ENCODE assay signal across 11 cellular contexts in genomic region chr20:43515628-43516027, GRCh38. TPM values are rescaled to one million over a fixed set of nuclear protein-coding genes. Genes with fewer than 3 reads are reported as not detected.
DNase-seq lines count a peak whose midpoint lies in the region; ATAC-seq, FAIRE-seq and TF ChIP-seq lines count a peak whose summit lies in the region.
"Had no signal": no experiment of that assay in that cellular context is flagged by ENCODE, and none has a peak within 500 bp of the region (broad histone marks: within the 10 kb centered on the region; RNA-seq: fewer than 3 reads in every experiment).

No MANE protein-coding gene starts in this region.

- H3K27me3 Mint-ChIP-seq in activated CD8-positive, alpha-beta T cell treated with anti-CD3 and anti-CD28 coated beads for 36 hours, result no peaks in the 10 kb centered on the region
- H3K27me3 Mint-ChIP-seq in immature natural killer cell (ENCODE audit: low read depth in 3 of 3), result peaks cover 5 to 11% (median 9%) of the 10 kb centered on the region in 3 donors

- no peak overlapping the region for H3K27ac Mint-ChIP-seq in activated CD8-positive, alpha-beta T cell treated with anti-CD3 and anti-CD28 coated beads for 36 hours
- no peak overlapping the region for H3K27ac Mint-ChIP-seq in immature natural killer cell

- no peaks in the 10 kb centered on the region for H3K79me2 ChIP-seq in HCT116 (ENCODE audit: insufficient read depth, low read length)

- H3K9me3 ChIP-seq in A673 (ENCODE audit: low read depth, low read length, poor library complexity, severe bottlenecking) (no peaks in the 10 kb centered on the region), HCT116 (ENCODE audit: control insufficient read depth in 1 of 2, insufficient read depth in 1 of 2, low read depth in 1 of 2, low read length in 2 of 2) (no peaks in the 10 kb centered on the region), heart right ventricle (peaks cover 0 to 13% (median 0%) of the 10 kb centered on the region in 11 donors)

- peaks cover 9% of the 10 kb centered on the region for H3K4me1 Mint-ChIP-seq in activated CD8-positive, alpha-beta T cell treated with anti-CD3 and anti-CD28 coated beads for 36 hours (ENCODE audit: low read depth)
- H3K4me1 Mint-ChIP-seq in immature natural killer cell, result peaks cover 20 to 21% of the 10 kb centered on the region in 2 donors

- H3K27me3 ChIP-seq in A673 (replicated peaks; ENCODE audit: insufficient read depth, low read depth, low read length, poor library complexity) (no peaks in the 10 kb centered on the region), HCT116 (ENCODE audit: insufficient read depth, low read length) (no peaks in the 10 kb centered on the region), heart right ventricle (no peaks in the 10 kb centered on the region)

- H3K4me3 ChIP-seq in A673 (ENCODE audit: low read depth, low read length, poor library complexity, severe bottlenecking) (peak overlapping the region; percentile 63), HCT116 (replicated peaks in 1 of 2; ENCODE audit: low read depth in 1 of 2, low read length in 2 of 2) (peak overlapping the region in 1 of 2 experiments; percentile 57; a peak in 3 of 4 replicates), heart right ventricle (peak overlapping the region in 1 of 10 donors; percentile 63)

- TF ChIP-seq CTCF in A673 (conservative IDR thresholded peaks at IDR 0.05; ENCODE audit: low read depth, low read length) (no peak), HCT116 (IDR thresholded peaks at IDR 0.05 in 2 of 3, conservative IDR thresholded peaks at IDR 0.05 in 1 of 3; ENCODE audit: borderline replicate concordance in 1 of 3, insufficient read depth in 1 of 3, low read depth in 2 of 3, low read length in 2 of 3) (no peak), heart right ventricle (IDR thresholded peaks at IDR 0.05) (no peak)
- no peak for TF ChIP-seq CTCF in activated CD8-positive, alpha-beta T cell treated with anti-CD3 and anti-CD28 coated beads for 36 hours (IDR thresholded peaks at IDR 0.05)

- no peak overlapping the region for H3K27ac ChIP-seq in A673 (ENCODE audit: low read depth, low read length, poor library complexity, severe bottlenecking)
- peak overlapping the region; percentile 13; the same call in 1 of the 2 replicates for H3K27ac ChIP-seq in HCT116 (ENCODE audit: low read depth, low read length)
- H3K27ac ChIP-seq in heart right ventricle, result peak overlapping the region in 1 of 10 donors; percentile 3

- no peak overlapping the region for H3K9ac ChIP-seq in HCT116 (ENCODE audit: low read length)

- CTCF ChIA-PET in A673 (lab: Charles Lee) (no interaction called here), HCT116 (lab: Charles Lee) (no interaction called here)
- CTCF ChIA-PET in activated CD8-positive, alpha-beta T cell treated with anti-CD3 and anti-CD28 coated beads for 36 hours (lab: Charles Lee), result interaction anchor here (1.2 to 2.8 kb wide), 4 partner anchors 9 to 66 kb away, joined by 3 to 10 read pairs (median 5); no protein-coding TSS in a partner anchor

- 72 to 73% methylated on average over 2 of the region's 2 CpGs for WGBS in heart right ventricle, 2 donors

- H3K9me3 Mint-ChIP-seq in activated CD8-positive, alpha-beta T cell treated with anti-CD3 and anti-CD28 coated beads for 36 hours, result no peaks in the 10 kb centered on the region
- H3K9me3 Mint-ChIP-seq in immature natural killer cell, result no peaks in the 10 kb centered on the region

- intact Hi-C loops in A673 (cut with micrococcal nuclease; ENCODE audit: unreplicated experiment), result no loop called here
- intact Hi-C loops in HCT116 (cut with micrococcal nuclease), result loop anchor here (2.0 kb wide), 2 partner anchors 59 to 75 kb away; partner anchors contain the start of genes IFT52 and SRSF6
- intact Hi-C loops in activated CD8-positive, alpha-beta T cell treated with anti-CD3 and anti-CD28 coated beads for 36 hours (cut with micrococcal nuclease), result no loop called here
- intact Hi-C loops in heart right ventricle (cut with DNase I), result loop anchor here in 1 of 10 donors (10.0 kb wide), 1 partner anchor 61 kb away; the partner anchor contains the start of gene SRSF6

- peak overlapping the region; percentile 74; the same call in 1 of the 2 replicates for H3K4me2 ChIP-seq in HCT116 (ENCODE audit: low read length)

- POLR2A ChIA-PET in A673 (lab: Charles Lee; ENCODE audit: low non-redundant PET), result no interaction called here
- POLR2A ChIA-PET in HCT116 (lab: Charles Lee), result interaction anchor here (2.9 kb wide), 1 partner anchor 58 kb away, joined by 22 read pairs; the partner anchor contains the start of gene SRSF6
- POLR2A ChIA-PET in activated CD8-positive, alpha-beta T cell treated with anti-CD3 and anti-CD28 coated beads for 36 hours (lab: Charles Lee), result interaction anchor here (1.4 to 3.3 kb wide), 3 partner anchors 50 to 63 kb away, joined by 3 to 25 read pairs (median 6); partner anchors contain the start of gene SRSF6

- BruUV-seq in A673 (replicated peaks; lab: Mats Ljungman, UMichigan), result no TSS peak
- no TSS peak for BruUV-seq in HCT116 (replicated peaks; lab: Mats Ljungman, UMichigan)

- H2AFZ ChIP-seq in HCT116 (ENCODE audit: low read depth, low read length, poor library complexity, severe bottlenecking), result no peak overlapping the region

- H4K20me1 ChIP-seq in HCT116 (ENCODE audit: insufficient read depth), result no peaks in the 10 kb centered on the region

- ATAC-seq in HCT116 (no peak), heart right ventricle (no peak)
- ATAC-seq in activated CD8-positive, alpha-beta T cell treated with anti-CD3 and anti-CD28 coated beads for 36 hours, result no peak

- TF ChIP-seq RAD21 in HCT116 (IDR thresholded peaks at IDR 0.05; ENCODE audit: low read depth), result no peak

- TF ChIP-seq POLR2A in HCT116 (IDR thresholded peaks at IDR 0.05; ENCODE audit: borderline replicate concordance, extremely low read depth, insufficient read depth, insufficient read length) (no peak), H54 (IDR thresholded peaks at IDR 0.05; ENCODE audit: low read depth, low read length) (no peak)

- DNase-seq in A673 (ENCODE audit: low spot score) (no peak), HCT116 (ENCODE audit: low read depth, low spot score) (no peak), immature natural killer cell (no peak), EL (no peak), UCSD-AML1 (lab: John Stamatoyannopoulos, UW; ENCODE audit: unreplicated experiment) (no peak), heart right ventricle (no peak), H54 (ENCODE audit: insufficient read length, low spot score) (no peak)
- no peak for DNase-seq in activated CD8-positive, alpha-beta T cell treated with anti-CD3 and anti-CD28 coated beads for 36 hours
- DNase-seq: activated CD4-positive, alpha-beta T cell treated with anti-CD3 and anti-CD28 coated beads for 4 hours; COR-L47 had no signal

- H3K9me2 ChIP-seq in HCT116 (ENCODE audit: insufficient read depth), result no peaks in the 10 kb centered on the region

- no peaks in the 10 kb centered on the region for H3K4me1 ChIP-seq in A673 (ENCODE audit: insufficient read depth, low read length, poor library complexity, severe bottlenecking)
- peaks cover 3 to 8% of the 10 kb centered on the region in 2 experiments; a peak in 2 of 4 replicates for H3K4me1 ChIP-seq in HCT116 (ENCODE audit: control insufficient read depth in 1 of 2, insufficient read depth in 2 of 2, low read length in 2 of 2)
- peaks cover 0 to 17% (median 8%) of the 10 kb centered on the region in 9 donors for H3K4me1 ChIP-seq in heart right ventricle

- no peaks in the 10 kb centered on the region for H3K36me3 ChIP-seq in A673 (ENCODE audit: insufficient read depth, low read length, poor library complexity, severe bottlenecking)
- no peaks in the 10 kb centered on the region for H3K36me3 ChIP-seq in HCT116 (ENCODE audit: control insufficient read depth in 1 of 2, insufficient read depth in 2 of 2, low read length in 2 of 2)
- no peaks in the 10 kb centered on the region for H3K36me3 ChIP-seq in heart right ventricle

- RAD21 ChIA-PET in HCT116 (lab: Charles Lee; ENCODE audit: low non-redundant PET in 1 of 2, low total read pairs in 2 of 2, uncharacterized antibody in 2 of 2, unreplicated experiment in 2 of 2), result no interaction called here

- H3K4me3 Mint-ChIP-seq in activated CD8-positive, alpha-beta T cell treated with anti-CD3 and anti-CD28 coated beads for 36 hours, result peak overlapping the region; percentile 91
- peak overlapping the region in 4 of 5 donors; percentile 29 to 96 (median 76) for H3K4me3 Mint-ChIP-seq in immature natural killer cell

- peaks cover 5% of the 10 kb centered on the region for H3K36me3 Mint-ChIP-seq in activated CD8-positive, alpha-beta T cell treated with anti-CD3 and anti-CD28 coated beads for 36 hours (ENCODE audit: low read depth)
- H3K36me3 Mint-ChIP-seq in immature natural killer cell, result no peaks in the 10 kb centered on the region

- no peak for FAIRE-seq in H54 (lab: Jason Lieb, UNC)

TF ChIP-seq in HCT116, 20 proteins besides CTCF, POLR2A, EP300 and RAD21 (continues in another document):
- TF ChIP-seq YY1 (IDR thresholded peaks at IDR 0.05; ENCODE audit: extremely low read depth, insufficient replicate concordance, low read depth, low read length) (no peak), CEBPB (IDR thresholded peaks at IDR 0.05; ENCODE audit: low read depth) (no peak), TCF7L2 (IDR thresholded peaks at IDR 0.05; ENCODE audit: borderline replicate concordance, extremely low read depth, insufficient read depth, insufficient read length) (no peak), ELF1 (IDR thresholded peaks at IDR 0.05; ENCODE audit: borderline replicate concordance, low read depth) (no peak)

RNA-seq across cellular contexts. Expression of gene L3MBTL1, which starts 8.1 kb away (rescaled TPM):
- 8.1 and 9.6 TPM in 2 replicates for total RNA-seq in A673 (2021)
- 21.6 TPM for total RNA-seq in HCT116 (2021; ENCODE audit: unreplicated experiment)
- polyA plus RNA-seq in HCT116 (2012), result 5.6 and 7.1 TPM in 2 replicates
- total RNA-seq in activated CD8-positive, alpha-beta T cell treated with anti-CD3 and anti-CD28 coated beads for 36 hours, result 1 to 10 TPM; 7.0 to 7.3 TPM
- 1 to 10 TPM in 1 of 3 donors, under 1 TPM in 1, not detected in 1; 0.91 to 1.8 TPM for polyA plus RNA-seq in immature natural killer cell
- total RNA-seq in heart right ventricle, result 1 to 10 TPM; 3.3 to 6.3 (median 4.9) TPM
- 1 to 10 TPM; 1.2 to 9.0 TPM for polyA plus RNA-seq in heart right ventricle

RNA-seq across cellular contexts. Expression of gene SGK2, which starts 43.2 kb away (rescaled TPM):
- total RNA-seq in A673 (2021) (0.13 and 1.1 TPM in 2 replicates), HCT116 (2021; ENCODE audit: unreplicated experiment) (2.3 TPM), heart right ventricle (1 to 10 TPM in 2 of 10 donors, under 1 TPM in 5, not detected in 3; 0.09 to 3.1 (median 0.29) TPM)
- polyA plus RNA-seq in HCT116 (2012), result 2.2 TPM in 2 replicates
- total RNA-seq in activated CD8-positive, alpha-beta T cell treated with anti-CD3 and anti-CD28 coated beads for 36 hours, result under 1 TPM; 0.16 to 0.50 TPM
- polyA plus RNA-seq in immature natural killer cell (not detected), heart right ventricle (1 to 10 TPM in 1 of 2 donors, under 1 TPM in 1; 0.45 to 1.4 TPM)
- total RNA-seq: LHCN-M2 had no signal

RNA-seq across cellular contexts. Expression of gene SRSF6, which starts 57.9 kb away (rescaled TPM):
- total RNA-seq in A673 (2021), result 189 and 212 TPM in 2 replicates
- 242 TPM for total RNA-seq in HCT116 (2021; ENCODE audit: unreplicated experiment)
- 106 and 122 TPM in 2 replicates for polyA plus RNA-seq in HCT116 (2012)
- 100 to 1,000 TPM; 112 to 114 TPM for total RNA-seq in activated CD8-positive, alpha-beta T cell treated with anti-CD3 and anti-CD28 coated beads for 36 hours
- polyA plus RNA-seq in immature natural killer cell, result 10 to 100 TPM; 18.7 to 43.7 (median 25.4) TPM
- 10 to 100 TPM; 44.0 to 62.4 (median 47.8) TPM for total RNA-seq in heart right ventricle
- polyA plus RNA-seq in heart right ventricle, result 10 to 100 TPM; 27.9 to 86.6 TPM
